8 cellular contexts compared by ENCODE assay signal in genomic region chr17:57956311-57957119, GRCh38. TPM values are rescaled to one million over a fixed set of nuclear protein-coding genes. Genes with fewer than 3 reads are reported as not detected.
DNase-seq lines count a peak whose midpoint lies in the region; ATAC-seq and TF ChIP-seq lines count a peak whose summit lies in the region.

No MANE protein-coding gene starts in this region.

- peaks cover 54% of the 10 kb centered on the region for H3K27me3 Mint-ChIP-seq in stimulated activated naive CD8-positive, alpha-beta T cell treated with anti-CD3 and anti-CD28 coated beads, Interleukin-15, Interleukin-2, amounts not matched to agents 100 ng/mL and 50 ng/mL, for 24 hours

- no peaks in the 10 kb centered on the region for H3K9me3 Mint-ChIP-seq in stimulated activated naive CD8-positive, alpha-beta T cell treated with anti-CD3 and anti-CD28 coated beads, Interleukin-15, Interleukin-2, amounts not matched to agents 100 ng/mL and 50 ng/mL, for 24 hours

- peak overlapping the region; percentile 60 for H3K4me3 Mint-ChIP-seq in stimulated activated naive CD8-positive, alpha-beta T cell treated with anti-CD3 and anti-CD28 coated beads, Interleukin-15, Interleukin-2, amounts not matched to agents 100 ng/mL and 50 ng/mL, for 24 hours

- no peaks in the 10 kb centered on the region for H3K36me3 Mint-ChIP-seq in stimulated activated naive CD8-positive, alpha-beta T cell treated with anti-CD3 and anti-CD28 coated beads, Interleukin-15, Interleukin-2, amounts not matched to agents 100 ng/mL and 50 ng/mL, for 24 hours (ENCODE audit: low read depth)

- no peak overlapping the region for H3K27ac Mint-ChIP-seq in stimulated activated naive CD8-positive, alpha-beta T cell treated with anti-CD3 and anti-CD28 coated beads, Interleukin-15, Interleukin-2, amounts not matched to agents 100 ng/mL and 50 ng/mL, for 24 hours

- DNase-seq in AG04449 (ENCODE audit: low read depth, low spot score) (no peak), germinal center (ENCODE audit: low spot score) (peak; percentile 70), hepatic stellate cell (ENCODE audit: low spot score) (no peak), cerebellum (ENCODE audit: low spot score) (no peak)
- DNase-seq in activated CD4-positive, alpha-beta T cell treated with anti-CD3 and anti-CD28 coated beads for 24 hours (ENCODE audit: low read depth in 2 of 2): peak; percentile 10 to 12

- TF ChIP-seq CTCF in AG04449 (IDR thresholded peaks at IDR 0.05; ENCODE audit: insufficient read depth, low read length, missing control alignments): no peak

- peak overlapping the region; percentile 70; the same call in 1 of the 2 replicates for H3K4me3 ChIP-seq in AG04449 (ENCODE audit: low read depth, low read length)

- peaks cover 25% of the 10 kb centered on the region for H3K4me1 Mint-ChIP-seq in stimulated activated naive CD8-positive, alpha-beta T cell treated with anti-CD3 and anti-CD28 coated beads, Interleukin-15, Interleukin-2, amounts not matched to agents 100 ng/mL and 50 ng/mL, for 24 hours (ENCODE audit: low read depth)

- CTCF ChIA-PET in AG04449 (lab: Yijun Ruan, JAX): interaction anchor here (0.8 to 7.8 kb wide), 14 partner anchors 9 to 100 kb away, joined by 3 to 75 read pairs (median 6); no protein-coding TSS in a partner anchor

- peak; percentile 72 for ATAC-seq in GM18909 (IDR thresholded peaks at IDR 0.05; ENCODE audit: poor library complexity, unreplicated experiment)
- peak; percentile 77 for ATAC-seq in HG03354 (IDR thresholded peaks at IDR 0.05; ENCODE audit: poor library complexity, severe bottlenecking, unreplicated experiment)

- POLR2A ChIA-PET in AG04449 (lab: Yijun Ruan, JAX): interaction anchor here (0.5 to 3.2 kb wide), 5 partner anchors 10 to 86 kb away, joined by 3 to 11 read pairs (median 4); no protein-coding TSS in a partner anchor

RNA-seq across cellular contexts. Expression of gene CUEDC1, which starts 1.3 kb away (rescaled TPM):
- total RNA-seq in cerebellum: 13.3 TPM

RNA-seq across cellular contexts. Expression of gene VEZF1, which starts 31.5 kb away (rescaled TPM):
- 64.8 TPM for total RNA-seq in cerebellum

RNA-seq across cellular contexts. Expression of gene SRSF1, which starts 50.5 kb away (rescaled TPM):
- total RNA-seq in cerebellum: 310 TPM

Comparison
In these comparisons a context has a peak if more than half of its experiments do, and no peak if none do; other contexts are left out.
1. DNase-seq: peak in activated CD4-positive, alpha-beta T cell treated with anti-CD3 and anti-CD28 coated beads for 24 hours (2 of 2) and germinal center (single experiment); none in AG04449 (single experiment), hepatic stellate cell (single experiment) and cerebellum (single experiment).